8 cellular contexts compared by ENCODE assay signal in the genomic region with DNA sequence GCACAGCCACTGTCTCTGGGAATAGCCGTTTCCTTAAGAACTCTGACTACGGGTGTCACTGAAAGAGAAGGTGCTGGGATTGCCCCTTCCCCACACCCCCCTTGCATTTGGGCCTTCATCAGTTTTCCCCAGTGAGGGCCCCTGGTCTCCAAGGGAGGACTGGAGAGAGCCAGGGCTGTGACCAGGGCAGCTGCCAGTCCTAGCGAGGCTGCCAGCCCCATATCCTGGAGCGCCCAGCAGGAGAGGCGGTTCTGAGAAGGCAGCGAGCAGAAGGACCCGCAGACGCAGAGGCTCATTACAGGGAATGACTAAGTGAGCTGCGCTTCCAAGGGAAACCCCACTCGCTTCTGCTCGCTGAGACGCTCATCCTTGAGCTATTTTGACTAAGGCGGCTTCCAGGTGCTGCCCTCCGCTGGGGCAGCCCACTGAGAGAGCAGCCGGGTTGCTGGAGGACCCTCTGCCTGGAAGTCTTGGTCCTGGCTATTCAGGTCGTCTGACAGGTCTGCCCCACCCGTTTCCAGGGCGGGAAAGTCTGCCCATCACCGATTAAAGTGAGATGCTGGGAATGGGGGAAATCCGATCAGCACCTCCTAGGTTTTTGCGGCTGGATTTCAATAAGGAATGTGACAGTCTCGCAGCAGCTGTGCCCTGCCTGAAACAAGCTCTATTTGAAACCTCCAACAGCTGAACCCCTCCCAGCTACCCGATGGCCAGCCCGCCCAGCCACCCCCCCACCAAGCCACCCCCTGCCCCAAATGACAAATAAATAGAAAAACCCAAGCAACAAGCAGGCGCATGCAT. TPM values are rescaled to one million over a fixed set of nuclear protein-coding genes. Genes with fewer than 3 reads are reported as not detected.
DNase-seq lines count a peak whose midpoint lies in the region; ATAC-seq lines count a peak whose summit lies in the region.

No MANE protein-coding gene starts in this region.

- H2AK5ac ChIP-seq in neuronal stem cell (ENCODE audit: low read depth, low read length), result peak overlapping the region; percentile 77

- H3K79me1 ChIP-seq in neuronal stem cell (ENCODE audit: low read depth, low read length), result peaks cover 5% of the 10 kb centered on the region

- no peak overlapping the region for H4K8ac ChIP-seq in neuronal stem cell (ENCODE audit: low read depth, low read length)

- H3K23ac ChIP-seq in neuronal stem cell (ENCODE audit: low read depth, low read length, poor library complexity), result peak overlapping the region; percentile 3

- peak overlapping the region; percentile 49 for H3K18ac ChIP-seq in neuronal stem cell (ENCODE audit: low read length)

- H3K14ac ChIP-seq in neuronal stem cell (ENCODE audit: low read length), result no peak overlapping the region

- H3K4me3 ChIP-seq in neuronal stem cell (ENCODE audit: low read length in 2 of 2), result no peak overlapping the region

- peaks cover 35 to 44% of the 10 kb centered on the region in 2 donors for H3K4me1 ChIP-seq in neuronal stem cell (ENCODE audit: control insufficient read depth in 2 of 2, insufficient read depth in 1 of 2, low read depth in 1 of 2, low read length in 2 of 2)

- H3K4me2 ChIP-seq in neuronal stem cell (ENCODE audit: insufficient read depth, low read length, poor library complexity, severe bottlenecking), result peak overlapping the region; percentile 58

- ATAC-seq in HG03135 (IDR thresholded peaks at IDR 0.05; ENCODE audit: unreplicated experiment), result no peak

- H2BK12ac ChIP-seq in neuronal stem cell (ENCODE audit: low read length), result no peak overlapping the region

- H3K27me3 ChIP-seq in neuronal stem cell (ENCODE audit: control insufficient read depth in 3 of 3, insufficient read depth in 3 of 3, low read depth in 1 of 3, low read length in 3 of 3), result peaks cover 0 to 24% (median 2%) of the 10 kb centered on the region in 3 experiments

- H2BK120ac ChIP-seq in neuronal stem cell (ENCODE audit: low read depth, low read length), result no peak overlapping the region

- no CpG with 5 or more reads among the region's 25 CpGs for WGBS in neuronal stem cell (ENCODE audit: extremely low coverage in 2 of 2, insufficient read length in 2 of 2, insufficient replicate concordance in 1 of 2), 2 donors

- no peaks in the 10 kb centered on the region for H3K36me3 ChIP-seq in neuronal stem cell (replicated peaks in 1 of 2; ENCODE audit: control insufficient read depth in 2 of 2, insufficient read depth in 2 of 2, low read length in 2 of 2)

- DNase-seq in ELR (ENCODE audit: low read depth), result peak; percentile 91
- peak; percentile 41 for DNase-seq in NCI-H1694 treated with DMSO at 0.1 percent for 48 hours (lab: John Stamatoyannopoulos, UW)
- DNase-seq in dedifferentiated amniotic fluid mesenchymal stem cell (ENCODE audit: extremely low spot score), result peak; percentile 32
- no peak for DNase-seq in neuronal stem cell (ENCODE audit: low spot score)
- DNase-seq in NCI-H774 (lab: John Stamatoyannopoulos, UW), result no peak
- no peak for DNase-seq in ureter (ENCODE audit: low spot score)
- no peak for DNase-seq in HuH-7.5 (ENCODE audit: low spot score)

- no peak overlapping the region for H2BK15ac ChIP-seq in neuronal stem cell (ENCODE audit: low read length)

- peak overlapping the region; percentile 7 for H3K9ac ChIP-seq in neuronal stem cell (ENCODE audit: low read depth, low read length, poor library complexity)

- H3K4ac ChIP-seq in neuronal stem cell (ENCODE audit: low read length), result no peak overlapping the region

- no peak overlapping the region for H2AFZ ChIP-seq in neuronal stem cell (ENCODE audit: low read length)

- H3K27ac ChIP-seq in neuronal stem cell (replicated peaks; ENCODE audit: low read length), result no peak overlapping the region

- H2BK5ac ChIP-seq in neuronal stem cell (ENCODE audit: low read length), result no peak overlapping the region

- H4K91ac ChIP-seq in neuronal stem cell (ENCODE audit: low read depth, low read length, poor library complexity), result no peak overlapping the region

- H3K9me3 ChIP-seq in neuronal stem cell (replicated peaks in 1 of 2; ENCODE audit: control insufficient read depth in 2 of 2, insufficient read depth in 1 of 2, low read depth in 1 of 2, low read length in 2 of 2), result no peaks in the 10 kb centered on the region

RNA-seq across cellular contexts. Expression of a gene that starts 2.9 kb away (rescaled TPM):
- polyA plus RNA-seq in neuronal stem cell (2013, experiment 1 of 2), result 3.7 TPM
- polyA plus RNA-seq in neuronal stem cell (2013, experiment 2 of 2), result 4.2 TPM
- total RNA-seq in ureter, result 5.4 TPM

Comparison
In these comparisons a context has a peak if more than half of its experiments do, and no peak if none do; other contexts are left out.
1. DNase-seq: peak in ELR (single experiment), NCI-H1694 treated with DMSO at 0.1 percent for 48 hours (single experiment) and dedifferentiated amniotic fluid mesenchymal stem cell (single experiment); none in neuronal stem cell (single experiment), NCI-H774 (single experiment), ureter (single experiment) and HuH-7.5 (single experiment).